In the genomic region with DNA sequence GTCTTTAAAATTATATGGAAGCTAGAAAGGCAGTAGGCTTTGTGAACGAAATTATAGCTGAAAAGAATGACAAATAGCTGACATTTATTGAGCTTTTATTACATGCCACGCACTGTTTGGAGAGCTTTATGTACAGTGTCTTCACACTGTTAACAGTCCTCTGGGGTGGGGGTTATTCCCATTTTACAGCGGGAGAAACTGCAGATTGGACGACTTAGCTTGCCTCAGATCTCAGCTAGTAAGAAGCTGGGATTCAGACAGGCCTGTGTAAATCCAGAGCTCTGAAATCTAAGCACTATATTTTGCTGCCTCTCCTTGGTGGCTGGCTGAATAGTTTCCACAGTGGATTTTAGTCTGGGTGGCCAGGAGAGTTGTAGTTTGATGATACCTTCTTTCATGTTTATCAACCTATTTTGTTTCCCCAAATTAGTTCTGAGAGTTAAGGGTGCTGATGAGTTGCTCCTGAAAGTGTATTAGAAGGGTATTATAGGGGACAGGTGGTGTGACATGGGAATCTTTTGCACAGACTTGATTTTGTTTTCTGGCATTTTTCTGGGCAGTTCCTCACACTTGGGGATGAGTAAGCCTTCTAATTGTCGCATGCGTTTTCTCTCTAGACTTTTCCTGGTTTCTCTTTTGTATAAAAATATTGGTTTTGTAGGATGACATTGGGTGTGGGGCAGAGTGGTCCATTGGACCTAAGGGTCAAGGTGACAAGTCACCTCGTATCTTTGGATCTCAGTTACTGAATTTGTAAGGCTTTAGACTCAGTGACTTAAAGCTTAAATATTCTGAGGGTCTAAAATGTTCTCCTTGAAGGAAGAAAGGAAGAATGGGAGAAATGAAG, we compare ENCODE assay signal across 8 cellular contexts. TPM values are rescaled to one million over a fixed set of nuclear protein-coding genes. Genes with fewer than 3 reads are reported as not detected.
DNase-seq lines count a peak whose midpoint lies in the region; ATAC-seq lines count a peak whose summit lies in the region.

No MANE protein-coding gene starts in this region.

- peak; percentile 52 for DNase-seq in AG20443 (ENCODE audit: low spot score)
- no peak for DNase-seq in H7
- DNase-seq in SW480 (ENCODE audit: low spot score) = peak; percentile 23
- DNase-seq in glomerular visceral epithelial cell (ENCODE audit: extremely low spot score) = peak; percentile 32
- no peak for DNase-seq in SK-N-DZ (ENCODE audit: low spot score)

- no peak overlapping the region for H3K9ac ChIP-seq in rectal smooth muscle tissue (ENCODE audit: low read length)

- peak overlapping the region; percentile 95 for H3K27ac ChIP-seq in rectal smooth muscle tissue (ENCODE audit: low read depth, low read length)

- H3K27me3 ChIP-seq in H7 (ENCODE audit: control insufficient read depth, insufficient read depth, low read length) (no peaks in the 10 kb centered on the region), rectal smooth muscle tissue (ENCODE audit: control insufficient read depth, insufficient read depth, low read length) (no peaks in the 10 kb centered on the region)

- H3K36me3 ChIP-seq in H7 (replicated peaks; ENCODE audit: control insufficient read depth, insufficient read depth, low read length) (no peaks in the 10 kb centered on the region), rectal smooth muscle tissue (ENCODE audit: control insufficient read depth, insufficient read depth, low read length) (no peaks in the 10 kb centered on the region)

- ATAC-seq in GM18909 (IDR thresholded peaks at IDR 0.05; ENCODE audit: poor library complexity, unreplicated experiment) (no peak), GM18867 (IDR thresholded peaks at IDR 0.05; ENCODE audit: unreplicated experiment) (no peak)

- H3K4me1 ChIP-seq in rectal smooth muscle tissue (ENCODE audit: control insufficient read depth, insufficient read depth, low read length) = peaks cover 23% of the 10 kb centered on the region

- peak overlapping the region; percentile 89 for H3K4me3 ChIP-seq in H7 (ENCODE audit: insufficient read depth, low read depth, low read length)
- H3K4me3 ChIP-seq in rectal smooth muscle tissue (ENCODE audit: low read length) = peak overlapping the region; percentile 84

RNA-seq across cellular contexts. Expression of a gene that starts 1.5 kb away (rescaled TPM):
- 83.5 and 108 TPM in 2 replicates for total RNA-seq in H7 (2014; rRNA removed; shearing (Covaris generic))
- polyA plus RNA-seq in SK-N-DZ (2014; cell fraction: cytosol; rRNA removed) = 49.5 and 52.5 TPM in 2 replicates
- polyA plus RNA-seq in SK-N-DZ (2014; cell fraction: nucleus; rRNA removed) = 28.1 and 29.8 TPM in 2 replicates

Comparison
In these comparisons a context has a peak if more than half of its experiments do, and no peak if none do; other contexts are left out.
1. DNase-seq: peak in AG20443 (single experiment), SW480 (single experiment) and glomerular visceral epithelial cell (single experiment); none in H7 (single experiment) and SK-N-DZ (single experiment).